Comparison of ENCODE assay signal across 31 cellular contexts in the genomic region with DNA sequence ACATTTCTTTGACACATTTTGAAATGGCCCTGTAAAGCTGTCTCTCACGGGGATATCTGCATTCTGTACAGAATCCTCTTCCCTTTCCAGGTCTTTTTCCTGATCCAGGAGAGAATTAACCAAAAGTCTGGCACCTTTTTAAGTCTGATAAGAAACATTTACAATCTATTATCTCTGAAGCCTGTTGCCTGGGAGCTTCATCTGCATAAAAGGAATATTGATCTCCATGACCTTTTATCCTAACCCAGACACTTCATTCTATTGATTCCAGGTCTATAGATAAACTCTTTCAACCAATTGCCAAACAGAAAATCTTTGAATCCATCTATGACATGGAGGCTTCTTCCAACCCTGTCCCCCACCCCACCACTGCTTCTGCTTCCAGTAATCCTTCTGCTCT.
"Had no signal": no experiment of that assay in that cellular context is flagged by ENCODE, and none has a peak within 500 bp of the region (broad histone marks: within the 10 kb centered on the region; RNA-seq: fewer than 3 reads in every experiment).

No MANE protein-coding gene starts in this region.

- H3K4me1 Mint-ChIP-seq: activated B cell treated with CpG ODN at 0.5 μM for 24 hours; activated T-helper 17 cell treated with anti-CD3 and anti-CD28 coated beads, Interleukin-2, amount 50 U/mL, for 72 hours; central memory CD8-positive, alpha-beta T cell; T-helper 17 cell had no signal

- H3K4me1 ChIP-seq: esophagus squamous epithelium, gastroesophageal sphincter had no signal

- H3K9me3 ChIP-seq: esophagus squamous epithelium, gastroesophageal sphincter had no signal

- H3K27me3 ChIP-seq: brain microvascular endothelial cell, esophagus squamous epithelium, gastroesophageal sphincter had no signal

- H3K36me3 Mint-ChIP-seq: activated naive CD8-positive, alpha-beta T cell had no signal

- H3K4me3 Mint-ChIP-seq: activated B cell treated with CpG ODN at 0.5 μM for 24 hours; activated CD8-positive, alpha-beta T cell treated with anti-CD3 and anti-CD28 coated beads for 36 hours; activated naive CD8-positive, alpha-beta T cell; activated T-cell treated with anti-CD3 and anti-CD28 coated beads, Interleukin-2, amount 50 U/mL, for 4 hours; activated T-helper 17 cell treated with anti-CD3 and anti-CD28 coated beads, Interleukin-2, amount 50 U/mL, for 72 hours; central memory CD8-positive, alpha-beta T cell; effector memory CD8-positive, alpha-beta T cell; T-helper 17 cell; T-helper 2 cell treated with Interferon-gamma antibody and Interleukin-4, amounts not matched to agents 5 μg/mL and 100 μg/mL, for 36 hours had no signal

- DNase-seq: activated B cell treated with CpG ODN at 0.5 μM for 24 hours; activated CD4-positive, alpha-beta T cell treated with anti-CD3 and anti-CD28 coated beads for 48 hours; activated CD4-positive, alpha-beta T cell treated with anti-CD3 and anti-CD28 coated beads, Interleukin-2, amount 50 U/mL, for 1 hour; activated CD4-positive, alpha-beta T cell treated with anti-CD3 and anti-CD28 coated beads, Interleukin-2, amount 50 U/mL, for 48 hours; activated CD8-positive, alpha-beta memory T cell treated with anti-CD3 and anti-CD28 coated beads for 24 hours; activated CD8-positive, alpha-beta T cell treated with anti-CD3 and anti-CD28 coated beads for 36 hours; activated effector memory CD4-positive, alpha-beta T cell treated with Interleukin-2 at 50 U/mL for 16 hours; activated gamma-delta T cell treated with Interleukin-2 at 50 U/mL for 16 hours; activated naive CD4-positive, alpha-beta T cell treated with anti-CD3 and anti-CD28 coated beads, Interleukin-2, amount 50 U/mL, for 16 hours; activated naive CD4-positive, alpha-beta T cell treated with Interleukin-2 at 50 U/mL for 16 hours; activated T-cell treated with anti-CD3 and anti-CD28 coated beads, Interleukin-2, amount 50 U/mL, for 4 hours; amniotic stem cell; anterior cingulate cortex; brain microvascular endothelial cell; cortex of kidney; dermis blood vessel endothelial cell; effector CD4-positive, alpha-beta T cell; effector memory CD8-positive, alpha-beta T cell; esophagus squamous epithelium; foreskin melanocyte; T-helper 1 cell; T-helper 17 cell; T1000; WERI-Rb-1 had no signal

- H3K9me3 Mint-ChIP-seq: activated B cell treated with CpG ODN at 0.5 μM for 24 hours; activated CD8-positive, alpha-beta T cell treated with anti-CD3 and anti-CD28 coated beads for 36 hours; activated T-cell treated with anti-CD3 and anti-CD28 coated beads, Interleukin-2, amount 50 U/mL, for 4 hours; activated T-helper 17 cell treated with anti-CD3 and anti-CD28 coated beads, Interleukin-2, amount 50 U/mL, for 72 hours; central memory CD8-positive, alpha-beta T cell; effector memory CD8-positive, alpha-beta T cell; T-helper 2 cell treated with Interferon-gamma antibody and Interleukin-4, amounts not matched to agents 5 μg/mL and 100 μg/mL, for 36 hours had no signal

- H3K27ac ChIP-seq: brain microvascular endothelial cell, epithelial cell of prostate, esophagus squamous epithelium, gastroesophageal sphincter, WERI-Rb-1 had no signal

- ATAC-seq: activated CD4-positive, CD25-positive, alpha-beta regulatory T cell treated with anti-CD3 and anti-CD28 coated beads, Interleukin-2, amount 50 U/mL, for 24 hours; activated CD8-positive, alpha-beta T cell treated with anti-CD3 and anti-CD28 coated beads for 36 hours; activated T-cell treated with anti-CD3 and anti-CD28 coated beads, Interleukin-2, amount 50 U/mL, for 4 hours; activated T-helper 17 cell treated with anti-CD3 and anti-CD28 coated beads, Interleukin-2, amount 50 U/mL, for 72 hours; effector memory CD8-positive, alpha-beta T cell; gastroesophageal sphincter; T-helper 17 cell had no signal

- H3K36me3 ChIP-seq: brain microvascular endothelial cell, esophagus squamous epithelium, gastroesophageal sphincter, WERI-Rb-1 had no signal

- H3K27ac Mint-ChIP-seq: activated B cell treated with CpG ODN at 0.5 μM for 24 hours; activated CD8-positive, alpha-beta T cell treated with anti-CD3 and anti-CD28 coated beads for 36 hours; activated naive CD8-positive, alpha-beta T cell; activated T-helper 17 cell treated with anti-CD3 and anti-CD28 coated beads, Interleukin-2, amount 50 U/mL, for 72 hours; effector memory CD8-positive, alpha-beta T cell; T-helper 17 cell; T-helper 2 cell treated with Interferon-gamma antibody and Interleukin-4, amounts not matched to agents 5 μg/mL and 100 μg/mL, for 36 hours had no signal

- H3K4me3 ChIP-seq: esophagus squamous epithelium, gastroesophageal sphincter had no signal
